In genomic region chr7:23598321-23598720, GRCh38 we compare ENCODE assay signal across 8 cellular contexts. TPM values are rescaled to one million over a fixed set of nuclear protein-coding genes. Genes with fewer than 3 reads are reported as not detected.
DNase-seq lines count a peak whose midpoint lies in the region; ATAC-seq and TF ChIP-seq lines count a peak whose summit lies in the region.

No MANE protein-coding gene starts in this region.

- no peak for TF ChIP-seq POLR2A in body of pancreas (IDR thresholded peaks at IDR 0.05)

- peak overlapping the region; percentile 80 for H3K4me3 ChIP-seq in AG04450 (ENCODE audit: low read depth, low read length)
- H3K4me3 ChIP-seq in body of pancreas = peak overlapping the region in 1 of 2 donors; percentile 83
- peak overlapping the region; percentile 74 for H3K4me3 ChIP-seq in mesodermal cell (ENCODE audit: extremely low read depth, insufficient read depth, low read length, poor library complexity, severe bottlenecking)

- DNase-seq in AG04450 (ENCODE audit: low read depth, low spot score) = no peak
- peak; percentile 43 for DNase-seq in HT-29 (ENCODE audit: low spot score)
- no peak for DNase-seq in body of pancreas
- DNase-seq in MV-4-11 (lab: John Stamatoyannopoulos, UW) = no peak
- DNase-seq in OCI-M2 (lab: John Stamatoyannopoulos, UW; ENCODE audit: unreplicated experiment) = no peak
- no peak for DNase-seq in T1000 (lab: John Stamatoyannopoulos, UW)

- no peak for ATAC-seq in body of pancreas
- no peak for ATAC-seq in GM21360 (IDR thresholded peaks at IDR 0.05; ENCODE audit: unreplicated experiment)

- H3K9me3 ChIP-seq in AG04450 (ENCODE audit: control insufficient read depth, insufficient read depth, low read length) (no peaks in the 10 kb centered on the region), body of pancreas (no peaks in the 10 kb centered on the region), mesodermal cell (ENCODE audit: control insufficient read depth, low read length) (no peaks in the 10 kb centered on the region)

- POLR2A ChIA-PET in AG04450 (lab: Yijun Ruan, JAX) = interaction anchor here (0.9 kb wide), 1 partner anchor 51 kb away, joined by 4 read pairs; no protein-coding TSS in a partner anchor

- CTCF ChIA-PET in AG04450 (lab: Charles Lee) = interaction anchor here (1.0 to 4.0 kb wide), 5 partner anchors 27 to 114 kb away, joined by 4 to 21 read pairs (median 8); partner anchors contain the start of gene FAM221A

- no peaks in the 10 kb centered on the region for H3K36me3 ChIP-seq in body of pancreas (replicated peaks in 1 of 2; ENCODE audit: insufficient read depth in 1 of 2, low read depth in 2 of 2)
- no peaks in the 10 kb centered on the region for H3K36me3 ChIP-seq in mesodermal cell (ENCODE audit: control insufficient read depth, insufficient read depth, low read length)

- no peak for TF ChIP-seq CTCF in AG04450 (IDR thresholded peaks at IDR 0.05; ENCODE audit: low read depth, low read length)
- no peak for TF ChIP-seq CTCF in body of pancreas (IDR thresholded peaks at IDR 0.05)

- H3K4me1 ChIP-seq in body of pancreas (peaks cover 45% of the 10 kb centered on the region), mesodermal cell (ENCODE audit: control insufficient read depth, insufficient read depth, low read length, poor library complexity, severe bottlenecking) (peaks cover 11% of the 10 kb centered on the region)

- WGBS in body of pancreas, 2 donors = 24 to 38% methylated on average over 4 of the region's 4 CpGs
- WGBS in mesodermal cell (ENCODE audit: insufficient coverage in 2 of 2), 2 experiments = 63 to 100% methylated on average over 1 to 2 of the region's 4 CpGs

- H3K27ac ChIP-seq in AG04450 (ENCODE audit: low read depth, low read length) = no peak overlapping the region
- H3K27ac ChIP-seq in body of pancreas = peak overlapping the region in 3 of 4 donors; percentile 97 to 98 (median 98)
- peak overlapping the region; percentile 94 for H3K27ac ChIP-seq in mesodermal cell (ENCODE audit: low read depth, low read length, severe bottlenecking)

- intact Hi-C loops in body of pancreas (cut with DNase I) = no loop called here

- H3K27me3 ChIP-seq in AG04450 (ENCODE audit: control insufficient read depth, insufficient read depth, low read length) (no peaks in the 10 kb centered on the region), body of pancreas (no peaks in the 10 kb centered on the region)

RNA-seq across cellular contexts. Expression of gene CCDC126, which starts 1.1 kb away (rescaled TPM):
- 5.7 and 7.6 TPM in 2 replicates for polyA plus RNA-seq in AG04450 (2011; rRNA removed)
- polyA minus RNA-seq in AG04450 (2011; rRNA and poly(A)+ RNA removed) = 2.7 and 7.5 TPM in 2 replicates
- 2.4 and 8.7 TPM in 2 replicates for total RNA-seq in HT-29 (2014; rRNA removed; shearing (Covaris generic))
- 1 to 10 TPM; 5.3 to 8.6 TPM for total RNA-seq in body of pancreas
- 8.1 TPM for polyA plus RNA-seq in mesodermal cell (2013, experiment 1 of 2)
- polyA plus RNA-seq in mesodermal cell (2013, experiment 2 of 2) = 10.3 TPM
